ENCODE assay signal across 16 cellular contexts in genomic region chr4:187602339-187603092, GRCh38.
DNase-seq lines count a peak whose midpoint lies in the region; ATAC-seq and TF ChIP-seq lines count a peak whose summit lies in the region.
"Had no signal": no experiment of that assay in that cellular context is flagged by ENCODE, and none has a peak within 500 bp of the region (broad histone marks: within the 10 kb centered on the region; RNA-seq: fewer than 3 reads in every experiment).

No MANE protein-coding gene starts in this region.

- peaks cover 2% of the 10 kb centered on the region for H3K4me1 Mint-ChIP-seq in progenitor cell of endocrine pancreas (ENCODE audit: low read depth)
- H3K4me1 Mint-ChIP-seq: CD8-positive, alpha-beta memory T cell; immature natural killer cell; naive thymus-derived CD4-positive, alpha-beta T cell had no signal

- H3K9me3 Mint-ChIP-seq in progenitor cell of endocrine pancreas (ENCODE audit: low read depth) = no peaks in the 10 kb centered on the region

- H3K36me3 ChIP-seq in BLaER1 treated with 17β-estradiol and CSF1 and Interleukin-3, amounts not matched to agents 10 nM and 100 nM = no peaks in the 10 kb centered on the region
- no peaks in the 10 kb centered on the region for H3K36me3 ChIP-seq in BE2C

- peak; percentile 66 for ATAC-seq in omental fat pad (ENCODE audit: low FRiP score)
- ATAC-seq: esophagus mucosa; naive thymus-derived CD4-positive, alpha-beta T cell; WTC11 had no signal

- H3K27me3 Mint-ChIP-seq in progenitor cell of endocrine pancreas = peaks cover 5% of the 10 kb centered on the region
- H3K27me3 Mint-ChIP-seq: CD8-positive, alpha-beta memory T cell had no signal

- no peaks in the 10 kb centered on the region for H4K20me1 ChIP-seq in BLaER1 treated with 17β-estradiol and CSF1 and Interleukin-3, amounts not matched to agents 10 nM and 100 nM

- peak overlapping the region in 2 of 11 experiments; percentile 4 to 18; a peak in 1 of 22 replicates for H3K9ac ChIP-seq in BLaER1 treated with 17β-estradiol and CSF1 and Interleukin-3, amounts not matched to agents 10 nM and 100 nM

- H3K9me3 ChIP-seq in BLaER1 treated with 17β-estradiol and CSF1 and Interleukin-3, amounts not matched to agents 10 nM and 100 nM (replicated peaks in 1 of 11) = peaks cover 0 to 3% (median 0%) of the 10 kb centered on the region in 11 experiments; a peak in 2 of 22 replicates
- H3K9me3 ChIP-seq in BE2C = no peaks in the 10 kb centered on the region

- peaks cover 14 to 51% (median 32%) of the 10 kb centered on the region in 10 experiments; a peak in 19 of 20 replicates for H3K4me1 ChIP-seq in BLaER1 treated with 17β-estradiol and CSF1 and Interleukin-3, amounts not matched to agents 10 nM and 100 nM
- H3K4me1 ChIP-seq in BE2C = no peaks in the 10 kb centered on the region

- peak overlapping the region in 3 of 10 experiments; percentile 2 to 40 (median 31); a peak in 4 of 20 replicates for H3K4me3 ChIP-seq in BLaER1 treated with 17β-estradiol and CSF1 and Interleukin-3, amounts not matched to agents 10 nM and 100 nM
- H3K4me3 ChIP-seq in BE2C (ENCODE audit: low read depth, low read length) = no peak overlapping the region

- H3K4me3 Mint-ChIP-seq in progenitor cell of endocrine pancreas (ENCODE audit: low read depth) = no peak overlapping the region
- H3K4me3 Mint-ChIP-seq: CD8-positive, alpha-beta memory T cell; immature natural killer cell; naive thymus-derived CD4-positive, alpha-beta T cell; WTC11 had no signal

- no peak overlapping the region for H3K27ac Mint-ChIP-seq in progenitor cell of endocrine pancreas
- H3K27ac Mint-ChIP-seq: CD8-positive, alpha-beta memory T cell; immature natural killer cell; naive thymus-derived CD4-positive, alpha-beta T cell; WTC11 had no signal

- H3K4me2 ChIP-seq in BLaER1 treated with 17β-estradiol and CSF1 and Interleukin-3, amounts not matched to agents 10 nM and 100 nM = peak overlapping the region; percentile 43 to 90 (median 76)

- H3K27me3 ChIP-seq in BLaER1 treated with 17β-estradiol and CSF1 and Interleukin-3, amounts not matched to agents 10 nM and 100 nM = no peaks in the 10 kb centered on the region
- no peaks in the 10 kb centered on the region for H3K27me3 ChIP-seq in BE2C

- DNase-seq in RKO (ENCODE audit: low spot score) (peak; percentile 93), dermis blood vessel endothelial cell (peak; percentile 89), omental fat pad (ENCODE audit: low spot score) (no peak), GOT3 (lab: John Stamatoyannopoulos, UW) (no peak), DMS79 treated with DMSO at 0.1 percent for 48 hours (lab: John Stamatoyannopoulos, UW) (no peak), progenitor cell of endocrine pancreas (ENCODE audit: low spot score, unreplicated experiment) (no peak), BE2C (no peak)
- DNase-seq: activated T-cell treated with anti-CD3 and anti-CD28 coated beads, Interleukin-2, amount 50 U/mL, for 1 hour; CD8-positive, alpha-beta memory T cell; immature natural killer cell; Karpas-422; naive thymus-derived CD4-positive, alpha-beta T cell; RPMI8226 had no signal

- H3K27ac ChIP-seq in BLaER1 treated with 17β-estradiol and CSF1 and Interleukin-3, amounts not matched to agents 10 nM and 100 nM = no peak overlapping the region

- no peak for TF ChIP-seq CTCF in omental fat pad (IDR thresholded peaks at IDR 0.05)
- TF ChIP-seq CTCF in progenitor cell of endocrine pancreas (IDR thresholded peaks at IDR 0.05; ENCODE audit: unreplicated experiment) = no peak
- TF ChIP-seq CTCF in BE2C (IDR thresholded peaks at IDR 0.05; ENCODE audit: low read depth, low read length) = no peak

- H3K36me3 Mint-ChIP-seq in progenitor cell of endocrine pancreas (ENCODE audit: insufficient read depth) = no peaks in the 10 kb centered on the region
- H3K36me3 Mint-ChIP-seq: CD8-positive, alpha-beta memory T cell; immature natural killer cell; naive thymus-derived CD4-positive, alpha-beta T cell; WTC11 had no signal

Comparison
In these comparisons a context has a peak if more than half of its experiments do, and no peak if none do; other contexts are left out.
1. DNase-seq: peak in RKO (single experiment) and dermis blood vessel endothelial cell (single experiment); none in omental fat pad (single experiment), GOT3 (single experiment), DMS79 treated with DMSO at 0.1 percent for 48 hours (single experiment), progenitor cell of endocrine pancreas (single experiment) and BE2C (single experiment).